Comparison of ENCODE assay signal across 4 cellular contexts in the genomic region with DNA sequence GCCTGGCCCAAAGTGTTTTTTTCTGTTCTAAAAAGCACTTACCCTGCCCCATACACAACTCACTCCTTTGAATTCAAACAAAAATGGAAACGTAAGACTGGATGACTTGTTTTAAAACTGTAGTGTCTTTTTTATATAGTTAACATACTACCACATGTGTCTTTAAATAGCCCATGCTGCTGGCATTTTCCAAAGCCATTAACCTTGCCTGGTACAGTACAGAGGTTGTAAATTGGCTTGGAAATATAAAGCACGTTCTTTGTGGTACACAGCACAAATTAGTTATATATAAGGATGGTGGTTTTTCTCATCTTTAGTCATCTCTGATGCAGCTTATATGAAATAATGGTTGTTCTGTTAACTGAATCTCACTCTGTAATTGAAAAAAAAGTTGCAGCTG.
"Had no signal": no experiment of that assay in that cellular context is flagged by ENCODE, and none has a peak within 500 bp of the region (broad histone marks: within the 10 kb centered on the region; RNA-seq: fewer than 3 reads in every experiment).

No MANE protein-coding gene starts in this region.

- H3K36me3 Mint-ChIP-seq: IgD-negative memory B cell had no signal

- H3K4me3 Mint-ChIP-seq: IgD-negative memory B cell had no signal

- H3K4me1 Mint-ChIP-seq: IgD-negative memory B cell had no signal

- DNase-seq: IMR-90, KBM-7, KG1 had no signal

- H3K27ac Mint-ChIP-seq: IgD-negative memory B cell had no signal
